Comparison of ENCODE assay signal across 22 cellular contexts in genomic region chr4:10587296-10587695, GRCh38.
"Had no signal": no experiment of that assay in that cellular context is flagged by ENCODE, and none has a peak within 500 bp of the region (broad histone marks: within the 10 kb centered on the region; RNA-seq: fewer than 3 reads in every experiment).

No MANE protein-coding gene starts in this region.

- H3K27me3 Mint-ChIP-seq: activated CD4-positive, alpha-beta T cell treated with anti-CD3 and anti-CD28 coated beads, Interleukin-2, amount 10 ng/mL, durations not matched to agents 7 days and 5 days; activated naive CD4-positive, alpha-beta T cell treated with anti-CD3 and anti-CD28 coated beads, Interleukin-2, amount 10 ng/mL, durations not matched to agents 7 days and 5 days had no signal

- H3K27me3 ChIP-seq: breast epithelium had no signal

- H3K9me3 ChIP-seq: breast epithelium had no signal

- H3K4me3 ChIP-seq: breast epithelium, K562, SK-N-MC had no signal

- H3K27ac Mint-ChIP-seq: activated CD4-positive, alpha-beta memory T cell treated with anti-CD3 and anti-CD28 coated beads for 36 hours; activated naive CD8-positive, alpha-beta T cell treated with anti-CD3 and anti-CD28 coated beads for 36 hours; activated T-cell treated with anti-CD3 and anti-CD28 coated beads, Interleukin-2, amount 50 U/mL, for 72 hours; activated T-helper 2 cell treated with anti-CD3 and anti-CD28 coated beads, Interferon-gamma antibody, Interleukin-2, Interleukin-4, amounts not matched to agents 10 μg/mL and 5 μg/mL and 100 μg/mL, durations not matched to agents 14 hours and 24 hours and 36 hours had no signal

- H3K9me3 Mint-ChIP-seq: activated CD4-positive, alpha-beta memory T cell treated with anti-CD3 and anti-CD28 coated beads for 36 hours; activated CD4-positive, alpha-beta T cell treated with anti-CD3 and anti-CD28 coated beads, Interleukin-2, amount 10 ng/mL, durations not matched to agents 7 days and 5 days; activated naive CD4-positive, alpha-beta T cell treated with anti-CD3 and anti-CD28 coated beads, Interleukin-2, amount 10 ng/mL, durations not matched to agents 7 days and 5 days; activated naive CD8-positive, alpha-beta T cell treated with anti-CD3 and anti-CD28 coated beads for 36 hours; activated T-cell treated with anti-CD3 and anti-CD28 coated beads, Interleukin-2, amount 50 U/mL, for 72 hours; activated T-helper 2 cell treated with anti-CD3 and anti-CD28 coated beads, Interferon-gamma antibody, Interleukin-2, Interleukin-4, amounts not matched to agents 10 μg/mL and 5 μg/mL and 100 μg/mL, durations not matched to agents 14 hours and 24 hours and 36 hours; T-cell had no signal

- H3K36me3 ChIP-seq: breast epithelium had no signal

- H3K4me3 Mint-ChIP-seq: activated CD4-positive, alpha-beta memory T cell treated with anti-CD3 and anti-CD28 coated beads for 36 hours; activated CD4-positive, alpha-beta T cell treated with anti-CD3 and anti-CD28 coated beads, Interleukin-2, amount 10 ng/mL, durations not matched to agents 7 days and 5 days; activated naive CD4-positive, alpha-beta T cell treated with anti-CD3 and anti-CD28 coated beads, Interleukin-2, amount 10 ng/mL, durations not matched to agents 7 days and 5 days; activated naive CD8-positive, alpha-beta T cell treated with anti-CD3 and anti-CD28 coated beads for 36 hours had no signal

- H3K4me1 ChIP-seq: breast epithelium had no signal

- H3K36me3 Mint-ChIP-seq: activated CD4-positive, alpha-beta memory T cell treated with anti-CD3 and anti-CD28 coated beads for 36 hours; activated naive CD4-positive, alpha-beta T cell treated with anti-CD3 and anti-CD28 coated beads, Interleukin-2, amount 10 ng/mL, durations not matched to agents 7 days and 5 days; activated naive CD8-positive, alpha-beta T cell treated with anti-CD3 and anti-CD28 coated beads for 36 hours; T-cell had no signal

- DNase-seq: activated CD4-positive, CD25-positive, alpha-beta regulatory T cell; anterior cingulate cortex; caudate nucleus; NCI-H1092 treated with DMSO at 0.1 percent for 48 hours; NCI-H1417 treated with DMSO at 0.1 percent for 48 hours; NCI-H1694; NCI-H2081; NCI-H446; NCI-H82; T1000 had no signal

- ATAC-seq: K562, Panc1, Right ventricle myocardium inferior had no signal
